8 cellular contexts compared by ENCODE assay signal in genomic region chr10:122468923-122469781, GRCh38. TPM values are rescaled to one million over a fixed set of nuclear protein-coding genes. Genes with fewer than 3 reads are reported as not detected.
A peak's percentile ranks its signal among the peaks of the same experiment; 100 is the strongest.
DNase-seq lines count a peak whose midpoint lies in the region; ATAC-seq lines count a peak whose summit lies in the region.

No MANE protein-coding gene starts in this region.

- in situ Hi-C loops in ACHN (cut with HindIII; ENCODE audit: low pct_ligation_motif_present, low pct_unique_long_range_greater_than_20kb, low sequenced_read_pairs): no loop called here

- peak; percentile 79 for DNase-seq in ACHN
- DNase-seq in NCI-H146 (lab: John Stamatoyannopoulos, UW): peak; percentile 75
- peak; percentile 18 to 88 for DNase-seq in lung microvascular endothelial cell (ENCODE audit: low read depth in 2 of 2)
- DNase-seq in NK-92 (lab: John Stamatoyannopoulos, UW; ENCODE audit: unreplicated experiment): no peak
- DNase-seq in activated naive CD4-positive, alpha-beta T cell (lab: John Stamatoyannopoulos, UW): no peak

- ATAC-seq in HG02884 (IDR thresholded peaks at IDR 0.05; ENCODE audit: unreplicated experiment) (no peak), GM21529 (IDR thresholded peaks at IDR 0.05; ENCODE audit: unreplicated experiment) (no peak)

- peak overlapping the region; percentile 10 for H3K27ac ChIP-seq in cingulate gyrus (ENCODE audit: low read depth, low read length)

RNA-seq across cellular contexts. Expression of gene HTRA1, which starts 7.8 kb away (rescaled TPM):
- 42.7 and 125 TPM in 2 replicates for total RNA-seq in lung microvascular endothelial cell

RNA-seq across cellular contexts. Expression of gene ARMS2, which starts 14.7 kb away (rescaled TPM):
- not detected in 2 replicates for total RNA-seq in lung microvascular endothelial cell

Comparison
In these comparisons a context has a peak if more than half of its experiments do, and no peak if none do; other contexts are left out.
1. DNase-seq: peak in ACHN (single experiment), NCI-H146 (single experiment) and lung microvascular endothelial cell (2 of 2); none in NK-92 (single experiment) and activated naive CD4-positive, alpha-beta T cell (0 of 4).